2 cellular contexts compared by ENCODE assay signal in the genomic region with DNA sequence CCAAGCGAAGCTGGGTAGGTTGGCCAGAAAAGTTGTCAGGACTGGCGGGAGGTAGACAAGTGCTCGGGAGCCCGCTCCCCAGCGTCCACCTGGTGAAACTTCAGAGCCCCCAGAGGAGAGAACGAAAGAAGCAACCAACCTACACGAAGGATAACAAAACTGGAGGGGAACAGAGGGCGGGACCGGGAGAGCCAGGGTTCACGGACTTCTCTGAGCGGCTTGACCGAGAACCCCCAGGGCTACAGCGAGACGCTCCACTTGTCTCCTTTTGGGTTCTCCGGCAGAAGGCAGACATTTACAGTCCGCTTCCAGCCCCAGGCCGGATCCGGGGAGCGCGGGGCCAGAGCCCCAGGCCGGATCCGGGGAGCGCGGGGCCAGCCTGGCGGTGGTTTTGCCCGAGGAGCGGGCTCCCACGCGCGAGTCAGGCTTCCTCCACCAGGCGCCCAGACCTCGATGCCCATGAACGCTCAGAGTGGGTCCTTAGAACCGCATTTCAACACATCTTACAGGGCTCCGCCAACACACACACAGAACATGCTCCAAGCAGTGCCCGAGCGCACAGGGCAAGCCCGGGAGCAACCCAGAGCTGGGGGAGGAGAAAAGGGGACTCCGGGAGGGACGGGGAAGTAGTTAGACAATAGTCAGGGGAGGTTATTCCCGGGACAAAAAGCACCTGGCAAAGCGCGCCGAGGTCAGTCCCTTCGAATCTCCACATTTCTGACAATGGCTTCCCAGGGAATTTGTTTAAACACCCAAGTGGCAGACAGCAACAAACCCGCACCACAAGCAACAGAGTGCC.
A peak's percentile ranks its signal among the peaks of the same experiment; 100 is the strongest.
TF ChIP-seq lines count a peak whose summit lies in the region.

No MANE protein-coding gene starts in this region.

TF ChIP-seq in HEK293, 187 proteins besides CTCF, POLR2A, EP300 and RAD21 (continued from another document):
- TF ChIP-seq, protein P1, sequence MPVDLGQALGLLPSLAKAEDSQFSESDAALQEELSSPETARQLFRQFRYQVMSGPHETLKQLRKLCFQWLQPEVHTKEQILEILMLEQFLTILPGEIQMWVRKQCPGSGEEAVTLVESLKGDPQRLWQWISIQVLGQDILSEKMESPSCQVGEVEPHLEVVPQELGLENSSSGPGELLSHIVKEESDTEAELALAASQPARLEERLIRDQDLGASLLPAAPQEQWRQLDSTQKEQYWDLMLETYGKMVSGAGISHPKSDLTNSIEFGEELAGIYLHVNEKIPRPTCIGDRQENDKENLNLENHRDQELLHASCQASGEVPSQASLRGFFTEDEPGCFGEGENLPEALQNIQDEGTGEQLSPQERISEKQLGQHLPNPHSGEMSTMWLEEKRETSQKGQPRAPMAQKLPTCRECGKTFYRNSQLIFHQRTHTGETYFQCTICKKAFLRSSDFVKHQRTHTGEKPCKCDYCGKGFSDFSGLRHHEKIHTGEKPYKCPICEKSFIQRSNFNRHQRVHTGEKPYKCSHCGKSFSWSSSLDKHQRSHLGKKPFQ (tag by site-specific recombination; IDR thresholded peaks at IDR 0.05) = no peak
- TF ChIP-seq SP2 (tag by site-specific recombination; IDR thresholded peaks at IDR 0.05) (0 out of 2 replicates have a peak, but pooled peaks have one; percentile 20), ZEB2 (tag by site-specific recombination; IDR thresholded peaks at IDR 0.05) (0 out of 2 replicates have a peak, but pooled peaks have one; percentile 38), ZNF366 (tag by site-specific recombination; conservative IDR thresholded peaks at IDR 0.05) (peak; percentile 19; the same call in 1 of the 2 replicates), ZNF292 (tag by site-specific recombination; IDR thresholded peaks at IDR 0.05; ENCODE audit: borderline replicate concordance, low read depth) (no peak), GLIS1 (tag by site-specific recombination; IDR thresholded peaks at IDR 0.05) (peak; percentile 39), GLIS2 (tag by site-specific recombination; IDR thresholded peaks at IDR 0.05) (peak; percentile 68), GLI4 (tag by site-specific recombination; IDR thresholded peaks at IDR 0.05) (no peak), ZNF610 (tag by site-specific recombination; IDR thresholded peaks at IDR 0.05; ENCODE audit: borderline replicate concordance) (no peak), RBAK (tag by site-specific recombination; IDR thresholded peaks at IDR 0.05) (no peak), MZF1 (tag by site-specific recombination; IDR thresholded peaks at IDR 0.05; ENCODE audit: borderline replicate concordance) (peak; percentile 37; the same call in 1 of the 2 replicates), EGR2 (tag by site-specific recombination; IDR thresholded peaks at IDR 0.05; ENCODE audit: low read depth) (0 out of 2 replicates have a peak, but pooled peaks have one; percentile 33), ZNF501 (tag by site-specific recombination; IDR thresholded peaks at IDR 0.05) (0 out of 2 replicates have a peak, but pooled peaks have one; percentile 25), ZBTB8A (tag by site-specific recombination; IDR thresholded peaks at IDR 0.05) (peak; percentile 35), ZBTB20 (tag by site-specific recombination; IDR thresholded peaks at IDR 0.05) (peak; percentile 94)
- TF ChIP-seq, protein P2, sequence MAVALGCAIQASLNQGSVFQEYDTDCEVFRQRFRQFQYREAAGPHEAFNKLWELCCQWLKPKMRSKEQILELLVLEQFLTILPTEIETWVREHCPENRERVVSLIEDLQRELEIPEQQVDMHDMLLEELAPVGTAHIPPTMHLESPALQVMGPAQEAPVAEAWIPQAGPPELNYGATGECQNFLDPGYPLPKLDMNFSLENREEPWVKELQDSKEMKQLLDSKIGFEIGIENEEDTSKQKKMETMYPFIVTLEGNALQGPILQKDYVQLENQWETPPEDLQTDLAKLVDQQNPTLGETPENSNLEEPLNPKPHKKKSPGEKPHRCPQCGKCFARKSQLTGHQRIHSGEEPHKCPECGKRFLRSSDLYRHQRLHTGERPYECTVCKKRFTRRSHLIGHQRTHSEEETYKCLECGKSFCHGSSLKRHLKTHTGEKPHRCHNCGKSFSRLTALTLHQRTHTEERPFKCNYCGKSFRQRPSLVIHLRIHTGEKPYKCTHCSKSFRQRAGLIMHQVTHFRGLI (tag by site-specific recombination; IDR thresholded peaks at IDR 0.05) = 0 out of 2 replicates have a peak, but pooled peaks have one; percentile 9
- TF ChIP-seq, protein P3, sequence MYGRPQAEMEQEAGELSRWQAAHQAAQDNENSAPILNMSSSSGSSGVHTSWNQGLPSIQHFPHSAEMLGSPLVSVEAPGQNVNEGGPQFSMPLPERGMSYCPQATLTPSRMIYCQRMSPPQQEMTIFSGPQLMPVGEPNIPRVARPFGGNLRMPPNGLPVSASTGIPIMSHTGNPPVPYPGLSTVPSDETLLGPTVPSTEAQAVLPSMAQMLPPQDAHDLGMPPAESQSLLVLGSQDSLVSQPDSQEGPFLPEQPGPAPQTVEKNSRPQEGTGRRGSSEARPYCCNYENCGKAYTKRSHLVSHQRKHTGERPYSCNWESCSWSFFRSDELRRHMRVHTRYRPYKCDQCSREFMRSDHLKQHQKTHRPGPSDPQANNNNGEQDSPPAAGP (tag by site-specific recombination; IDR thresholded peaks at IDR 0.05) = no peak
- TF ChIP-seq, protein P4, sequence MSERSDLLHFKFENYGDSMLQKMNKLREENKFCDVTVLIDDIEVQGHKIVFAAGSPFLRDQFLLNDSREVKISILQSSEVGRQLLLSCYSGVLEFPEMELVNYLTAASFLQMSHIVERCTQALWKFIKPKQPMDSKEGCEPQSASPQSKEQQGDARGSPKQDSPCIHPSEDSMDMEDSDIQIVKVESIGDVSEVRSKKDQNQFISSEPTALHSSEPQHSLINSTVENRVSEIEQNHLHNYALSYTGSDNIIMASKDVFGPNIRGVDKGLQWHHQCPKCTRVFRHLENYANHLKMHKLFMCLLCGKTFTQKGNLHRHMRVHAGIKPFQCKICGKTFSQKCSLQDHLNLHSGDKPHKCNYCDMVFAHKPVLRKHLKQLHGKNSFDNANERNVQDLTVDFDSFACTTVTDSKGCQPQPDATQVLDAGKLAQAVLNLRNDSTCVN (tag by site-specific recombination; optimal IDR thresholded peaks at IDR 0.05) = peak; percentile 75
- TF ChIP-seq, protein P5, sequence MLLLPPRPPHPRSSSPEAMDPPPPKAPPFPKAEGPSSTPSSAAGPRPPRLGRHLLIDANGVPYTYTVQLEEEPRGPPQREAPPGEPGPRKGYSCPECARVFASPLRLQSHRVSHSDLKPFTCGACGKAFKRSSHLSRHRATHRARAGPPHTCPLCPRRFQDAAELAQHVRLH (tag by site-specific recombination; IDR thresholded peaks at IDR 0.05) = 0 out of 2 replicates have a peak, but pooled peaks have one; percentile 24
- TF ChIP-seq, protein P6, sequence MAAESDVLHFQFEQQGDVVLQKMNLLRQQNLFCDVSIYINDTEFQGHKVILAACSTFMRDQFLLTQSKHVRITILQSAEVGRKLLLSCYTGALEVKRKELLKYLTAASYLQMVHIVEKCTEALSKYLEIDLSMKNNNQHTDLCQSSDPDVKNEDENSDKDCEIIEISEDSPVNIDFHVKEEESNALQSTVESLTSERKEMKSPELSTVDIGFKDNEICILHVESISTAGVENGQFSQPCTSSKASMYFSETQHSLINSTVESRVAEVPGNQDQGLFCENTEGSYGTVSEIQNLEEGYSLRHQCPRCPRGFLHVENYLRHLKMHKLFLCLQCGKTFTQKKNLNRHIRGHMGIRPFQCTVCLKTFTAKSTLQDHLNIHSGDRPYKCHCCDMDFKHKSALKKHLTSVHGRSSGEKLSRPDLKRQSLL (tag by site-specific recombination; IDR thresholded peaks at IDR 0.05) = 0 out of 2 replicates have a peak, but pooled peaks have one; percentile 11

TF ChIP-seq in neural cell, 6 proteins besides CTCF, POLR2A, EP300 and RAD21 (continued from another document):
- TF ChIP-seq SMC3 (conservative IDR thresholded peaks at IDR 0.05; ENCODE audit: poor library complexity) = peak; percentile 36
